12 cellular contexts compared by ENCODE assay signal in genomic region chr1:201546093-201546492, GRCh38. TPM values are rescaled to one million over a fixed set of nuclear protein-coding genes. Genes with fewer than 3 reads are reported as not detected.
DNase-seq lines count a peak whose midpoint lies in the region; ATAC-seq lines count a peak whose summit lies in the region.
"Had no signal": no experiment of that assay in that cellular context is flagged by ENCODE, and none has a peak within 500 bp of the region (broad histone marks: within the 10 kb centered on the region; RNA-seq: fewer than 3 reads in every experiment).

No MANE protein-coding gene starts in this region.

- no peak overlapping the region for H3K27ac Mint-ChIP-seq in activated CD4-positive, alpha-beta memory T cell treated with anti-CD3 and anti-CD28 coated beads for 36 hours
- H3K27ac Mint-ChIP-seq: dendritic cell treated with granulocyte-macrophage colony-stimulating factor and Interleukin-4, amounts not matched to agents 40 ng/mL and 50 ng/mL, for 4 days had no signal

- H3K27me3 Mint-ChIP-seq in activated CD4-positive, alpha-beta memory T cell treated with anti-CD3 and anti-CD28 coated beads for 36 hours: peaks cover 5% of the 10 kb centered on the region
- H3K27me3 Mint-ChIP-seq: dendritic cell treated with granulocyte-macrophage colony-stimulating factor and Interleukin-4, amounts not matched to agents 40 ng/mL and 50 ng/mL, for 4 days had no signal

- no peak overlapping the region for H3K4me3 Mint-ChIP-seq in activated CD4-positive, alpha-beta memory T cell treated with anti-CD3 and anti-CD28 coated beads for 36 hours
- H3K4me3 Mint-ChIP-seq: dendritic cell treated with granulocyte-macrophage colony-stimulating factor and Interleukin-4, amounts not matched to agents 40 ng/mL and 50 ng/mL, for 4 days had no signal

- POLR2A ChIA-PET in activated CD4-positive, alpha-beta memory T cell treated with anti-CD3 and anti-CD28 coated beads for 36 hours (lab: Charles Lee): no interaction called here

- peaks cover 3% of the 10 kb centered on the region for H3K36me3 Mint-ChIP-seq in activated CD4-positive, alpha-beta memory T cell treated with anti-CD3 and anti-CD28 coated beads for 36 hours

- intact Hi-C loops in activated CD4-positive, alpha-beta memory T cell treated with anti-CD3 and anti-CD28 coated beads for 36 hours (cut with micrococcal nuclease): no loop called here

- ATAC-seq in HG02642 (IDR thresholded peaks at IDR 0.05; ENCODE audit: poor library complexity, unreplicated experiment): no peak
- no peak for ATAC-seq in GM18511 (IDR thresholded peaks at IDR 0.05; ENCODE audit: unreplicated experiment)

- H3K4me1 Mint-ChIP-seq in activated CD4-positive, alpha-beta memory T cell treated with anti-CD3 and anti-CD28 coated beads for 36 hours (ENCODE audit: low read depth): no peaks in the 10 kb centered on the region

- CTCF ChIA-PET in activated CD4-positive, alpha-beta memory T cell treated with anti-CD3 and anti-CD28 coated beads for 36 hours (lab: Charles Lee): interaction anchor here (0.7 to 1.4 kb wide), 2 partner anchors 14 to 247 kb away, joined by 3 to 7 read pairs; no protein-coding TSS in a partner anchor

- DNase-seq in GDM1 (lab: John Stamatoyannopoulos, UW) (peak; percentile 12), Kasumi-1 (lab: John Stamatoyannopoulos, UW) (peak; percentile 50 to 57), UCSD-AML1 (lab: John Stamatoyannopoulos, UW; ENCODE audit: unreplicated experiment) (peak; percentile 43), myocyte (ENCODE audit: low read depth) (peak; percentile 59)
- no peak for DNase-seq in activated CD4-positive, alpha-beta memory T cell treated with anti-CD3 and anti-CD28 coated beads for 36 hours
- DNase-seq in stimulated activated CD4-positive, alpha-beta T cell treated with anti-CD3 and anti-CD28 coated beads, Interleukin-4, amount 100 ng/mL, for 4 hours: no peak
- DNase-seq: activated T-cell treated with anti-CD3 and anti-CD28 coated beads, Interleukin-2, amount 50 U/mL, for 48 hours; sigmoid colon; stimulated activated naive CD4-positive, alpha-beta T cell treated with Interleukin-2 at 50 U/mL for 16 hours had no signal

- H3K9me3 Mint-ChIP-seq in activated CD4-positive, alpha-beta memory T cell treated with anti-CD3 and anti-CD28 coated beads for 36 hours: no peaks in the 10 kb centered on the region
- H3K9me3 Mint-ChIP-seq: dendritic cell treated with granulocyte-macrophage colony-stimulating factor and Interleukin-4, amounts not matched to agents 40 ng/mL and 50 ng/mL, for 4 days had no signal

RNA-seq across cellular contexts. Expression of gene NAV1, which starts 7.2 kb away (rescaled TPM):
- total RNA-seq in myocyte: 30.5 and 43.3 TPM in 2 replicates
- polyA plus RNA-seq in myocyte (2012): 55.9 TPM
- 1 to 10 TPM; 2.2 to 2.6 TPM for total RNA-seq in activated CD4-positive, alpha-beta memory T cell treated with anti-CD3 and anti-CD28 coated beads for 36 hours

RNA-seq across cellular contexts. Expression of gene CSRP1, which starts 39.2 kb away (rescaled TPM):
- 184 and 198 TPM in 2 replicates for total RNA-seq in myocyte
- polyA plus RNA-seq in myocyte (2012): 472 TPM
- total RNA-seq in activated CD4-positive, alpha-beta memory T cell treated with anti-CD3 and anti-CD28 coated beads for 36 hours: 10 to 100 TPM; 48.4 to 51.8 TPM

Comparison
In these comparisons a context has a peak if more than half of its experiments do, and no peak if none do; other contexts are left out.
1. DNase-seq: peak in GDM1 (single experiment), Kasumi-1 (2 of 2), UCSD-AML1 (single experiment) and myocyte (single experiment); none in activated CD4-positive, alpha-beta memory T cell treated with anti-CD3 and anti-CD28 coated beads for 36 hours (single experiment) and stimulated activated CD4-positive, alpha-beta T cell treated with anti-CD3 and anti-CD28 coated beads, Interleukin-4, amount 100 ng/mL, for 4 hours (0 of 2).